Comparison of ENCODE assay signal across 6 cellular contexts in the genomic region with DNA sequence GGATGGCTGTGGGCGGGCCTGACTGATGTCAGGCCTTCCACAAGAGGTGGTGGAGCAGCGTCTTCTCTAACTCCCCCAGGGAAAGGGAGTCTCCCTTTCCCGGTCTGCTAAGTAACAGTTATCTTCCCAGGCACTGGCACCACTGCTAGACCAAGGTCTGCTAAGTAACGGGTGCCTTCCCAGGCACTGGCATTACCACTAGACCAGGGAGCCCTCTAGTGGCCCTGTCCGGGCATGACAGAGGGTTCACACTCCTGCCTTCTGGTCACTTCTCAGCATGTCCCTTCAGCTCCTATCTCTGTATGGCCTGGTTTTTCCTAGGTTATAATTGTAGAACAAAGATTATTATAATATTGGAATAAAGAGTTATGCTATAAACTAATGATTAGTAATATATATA.
DNase-seq lines count a peak whose midpoint lies in the region; ATAC-seq lines count a peak whose summit lies in the region.
"Not testable (repeated sequence)": the region's sequence is repeated elsewhere in the genome, so short reads cannot be mapped to it uniquely, and the experiment has no call there.

No MANE protein-coding gene starts in this region.

- not testable (repeated sequence) for H3K9me3 Mint-ChIP-seq in activated naive CD4-positive, alpha-beta T cell treated with anti-CD3 and anti-CD28 coated beads, Interleukin-2, amount 50 U/mL, for 24 hours

- H3K27me3 Mint-ChIP-seq in activated naive CD4-positive, alpha-beta T cell treated with anti-CD3 and anti-CD28 coated beads, Interleukin-2, amount 50 U/mL, for 24 hours, result not testable (repeated sequence)

- peak overlapping the region; percentile 46 for H3K27ac Mint-ChIP-seq in activated naive CD4-positive, alpha-beta T cell treated with anti-CD3 and anti-CD28 coated beads, Interleukin-2, amount 50 U/mL, for 24 hours

- H3K4me3 Mint-ChIP-seq in activated naive CD4-positive, alpha-beta T cell treated with anti-CD3 and anti-CD28 coated beads, Interleukin-2, amount 50 U/mL, for 24 hours, result peak overlapping the region; percentile 84

- peaks cover 60% of the 10 kb centered on the region for H3K4me1 Mint-ChIP-seq in activated naive CD4-positive, alpha-beta T cell treated with anti-CD3 and anti-CD28 coated beads, Interleukin-2, amount 50 U/mL, for 24 hours

- DNase-seq in GM04503 (ENCODE audit: low read depth), result peak; percentile 0
- peak; percentile 45 for DNase-seq in RPMI8226
- peak in 46 of 51 donors; percentile 4 to 92 (median 74) for DNase-seq in hypothalamus (lab: John Stamatoyannopoulos, UW)
- peak; percentile 48 to 61 for DNase-seq in stimulated activated CD8-positive, alpha-beta memory T cell treated with anti-CD3 and anti-CD28 coated beads, Interleukin-15, amount 100 ng/mL, for 4 hours (ENCODE audit: low read depth in 2 of 2)

- not testable (repeated sequence) for H3K36me3 Mint-ChIP-seq in activated naive CD4-positive, alpha-beta T cell treated with anti-CD3 and anti-CD28 coated beads, Interleukin-2, amount 50 U/mL, for 24 hours

- peak; percentile 5 for ATAC-seq in HG03460 (IDR thresholded peaks at IDR 0.05; ENCODE audit: unreplicated experiment)

Comparison
In these comparisons a context has a peak if more than half of its experiments do, and no peak if none do; other contexts are left out.
1. Peak in every context shown above with its lines: DNase-seq and ATAC-seq.
2. DNase-seq: peak in every context shown above with its lines; median percentile 74 in hypothalamus; 54 in stimulated activated CD8-positive, alpha-beta memory T cell treated with anti-CD3 and anti-CD28 coated beads, Interleukin-15, amount 100 ng/mL, for 4 hours; 45 in RPMI8226; 0 in GM04503.